Comparison of ENCODE assay signal across 25 cellular contexts in genomic region chr1:76944942-76945341, GRCh38.
DNase-seq lines count a peak whose midpoint lies in the region; ATAC-seq, FAIRE-seq and TF ChIP-seq lines count a peak whose summit lies in the region.
"Had no signal": no experiment of that assay in that cellular context is flagged by ENCODE, and none has a peak within 500 bp of the region (broad histone marks: within the 10 kb centered on the region; RNA-seq: fewer than 3 reads in every experiment).

No MANE protein-coding gene starts in this region.

- H3K9me3 ChIP-seq in astrocyte (ENCODE audit: insufficient read depth, low read depth, low read length) (no peaks in the 10 kb centered on the region), mesenchymal stem cell (ENCODE audit: control insufficient read depth, low read length) (no peaks in the 10 kb centered on the region)
- H3K9me3 ChIP-seq: colonic mucosa, right lobe of liver, uterus had no signal

- no peak overlapping the region for H3K27ac ChIP-seq in astrocyte (ENCODE audit: low read depth, low read length)
- no peak overlapping the region for H3K27ac ChIP-seq in mesenchymal stem cell (ENCODE audit: low read length, poor library complexity, severe bottlenecking)
- H3K27ac ChIP-seq: brain microvascular endothelial cell, colonic mucosa, right lobe of liver, RWPE1, uterus had no signal

- H2AFZ ChIP-seq in astrocyte (ENCODE audit: low read depth, low read length), result no peak overlapping the region
- H2AFZ ChIP-seq in mesenchymal stem cell (ENCODE audit: low read depth, low read length), result no peak overlapping the region

- 64% methylated on average over 1 of the region's 2 CpGs for WGBS in mesenchymal stem cell

- no peaks in the 10 kb centered on the region for H4K20me1 ChIP-seq in astrocyte (ENCODE audit: insufficient read depth, low read length)

- H4K8ac ChIP-seq in mesenchymal stem cell (ENCODE audit: low read length), result no peak overlapping the region

- H3K4me1 ChIP-seq in astrocyte (ENCODE audit: insufficient read depth, low read length) (peaks cover 2% of the 10 kb centered on the region), mesenchymal stem cell (ENCODE audit: control insufficient read depth, insufficient read depth, low read depth, low read length) (no peaks in the 10 kb centered on the region)
- H3K4me1 ChIP-seq: colonic mucosa, right lobe of liver, uterus had no signal

- no peak overlapping the region for H3K4me3 Mint-ChIP-seq in astrocyte (ENCODE audit: unreplicated experiment)
- H3K4me3 Mint-ChIP-seq: activated naive CD8-positive, alpha-beta T cell treated with anti-CD3 and anti-CD28 coated beads for 36 hours; activated T-helper 1 cell treated with anti-CD3 and anti-CD28 coated beads, Interleukin-12 subunit alpha, Interleukin-12 subunit beta, Interleukin-2, Interleukin-4 antibody, amounts not matched to agents 30 ng/mL and 10 ng/mL and 1 ng/mL, durations not matched to agents 14 hours and 24 hours and 36 hours; naive B cell had no signal

- H3K79me2 ChIP-seq in astrocyte (ENCODE audit: insufficient read depth, low read length), result no peaks in the 10 kb centered on the region

- H2BK120ac ChIP-seq in mesenchymal stem cell (ENCODE audit: low read depth, low read length), result no peak overlapping the region

- no peak overlapping the region for H3K9ac ChIP-seq in astrocyte (ENCODE audit: low read length)
- peak overlapping the region; percentile 19 for H3K9ac ChIP-seq in mesenchymal stem cell (ENCODE audit: low read length)

- H3K27me3 ChIP-seq in astrocyte (ENCODE audit: insufficient read depth, low read length) (no peaks in the 10 kb centered on the region), mesenchymal stem cell (ENCODE audit: control insufficient read depth in 1 of 2, insufficient read depth in 1 of 2, low read length in 2 of 2) (no peaks in the 10 kb centered on the region)
- H3K27me3 ChIP-seq: brain microvascular endothelial cell, colonic mucosa, right lobe of liver, uterus had no signal

- no peaks in the 10 kb centered on the region for H3K36me3 Mint-ChIP-seq in astrocyte (ENCODE audit: low read depth, unreplicated experiment)
- H3K36me3 Mint-ChIP-seq: activated naive CD8-positive, alpha-beta T cell treated with anti-CD3 and anti-CD28 coated beads for 36 hours; naive B cell had no signal

- no peak overlapping the region for H3K4ac ChIP-seq in mesenchymal stem cell (ENCODE audit: low read depth in 1 of 2, low read length in 2 of 2)

- H3K4me2 ChIP-seq in astrocyte (ENCODE audit: low read length) (peak overlapping the region; percentile 2), mesenchymal stem cell (ENCODE audit: low read length, poor library complexity, severe bottlenecking) (no peak overlapping the region)

- no peak overlapping the region for H3K14ac ChIP-seq in mesenchymal stem cell (ENCODE audit: low read length in 2 of 2)

- H3K36me3 ChIP-seq in astrocyte (ENCODE audit: insufficient read depth, low read length), result no peaks in the 10 kb centered on the region
- no peaks in the 10 kb centered on the region for H3K36me3 ChIP-seq in mesenchymal stem cell (ENCODE audit: control insufficient read depth in 1 of 2, insufficient read depth in 2 of 2, low read depth in 1 of 2, low read length in 2 of 2)
- H3K36me3 ChIP-seq: brain microvascular endothelial cell, colonic mucosa, right lobe of liver, uterus had no signal

- no peak for FAIRE-seq in astrocyte (lab: Jason Lieb, UNC)
- FAIRE-seq: endometrium, GM19239 had no signal

- peaks cover 11% of the 10 kb centered on the region for H3K4me1 Mint-ChIP-seq in astrocyte (ENCODE audit: low read depth, unreplicated experiment)
- H3K4me1 Mint-ChIP-seq: activated naive CD8-positive, alpha-beta T cell treated with anti-CD3 and anti-CD28 coated beads for 36 hours; naive B cell had no signal

- no peak overlapping the region for H2BK12ac ChIP-seq in mesenchymal stem cell (ENCODE audit: low read length in 2 of 2)

- H2BK15ac ChIP-seq in mesenchymal stem cell (ENCODE audit: low read depth, poor library complexity, severe bottlenecking), result no peak overlapping the region

- H3K79me1 ChIP-seq in mesenchymal stem cell (replicated peaks; ENCODE audit: low read length, poor library complexity, severe bottlenecking), result no peaks in the 10 kb centered on the region

- no peak overlapping the region for H3K23ac ChIP-seq in mesenchymal stem cell (ENCODE audit: low read length in 2 of 2)

- H2AK5ac ChIP-seq in mesenchymal stem cell (ENCODE audit: low read length, severe bottlenecking), result no peak overlapping the region

- H2BK5ac ChIP-seq in mesenchymal stem cell (ENCODE audit: low read depth, low read length, poor library complexity, severe bottlenecking), result no peak overlapping the region

- TF ChIP-seq CTCF in astrocyte (IDR thresholded peaks at IDR 0.05; ENCODE audit: insufficient read depth, low read depth, low read length), result no peak

- no peak for ATAC-seq in HG03175 (IDR thresholded peaks at IDR 0.05; ENCODE audit: unreplicated experiment)
- ATAC-seq in GM21723 (IDR thresholded peaks at IDR 0.05; ENCODE audit: unreplicated experiment), result no peak
- ATAC-seq: activated CD4-positive, CD25-positive, alpha-beta regulatory T cell treated with anti-CD3 and anti-CD28 coated beads, Interleukin-2, amount 50 U/mL, for 24 hours; right lobe of liver had no signal

- H3K4me3 ChIP-seq in astrocyte (ENCODE audit: insufficient read depth, low read depth, low read length) (no peak overlapping the region), mesenchymal stem cell (ENCODE audit: insufficient read depth in 1 of 2, low read depth in 1 of 2, low read length in 2 of 2) (no peak overlapping the region)
- H3K4me3 ChIP-seq: colonic mucosa, right lobe of liver, uterus had no signal

- H3K27ac Mint-ChIP-seq in astrocyte (ENCODE audit: unreplicated experiment), result peak overlapping the region; percentile 8
- H3K27ac Mint-ChIP-seq: activated naive CD8-positive, alpha-beta T cell treated with anti-CD3 and anti-CD28 coated beads for 36 hours; activated T-helper 1 cell treated with anti-CD3 and anti-CD28 coated beads, Interleukin-12 subunit alpha, Interleukin-12 subunit beta, Interleukin-2, Interleukin-4 antibody, amounts not matched to agents 30 ng/mL and 10 ng/mL and 1 ng/mL, durations not matched to agents 14 hours and 24 hours and 36 hours; naive B cell had no signal

- DNase-seq in COLO668 (lab: John Stamatoyannopoulos, UW; ENCODE audit: unreplicated experiment) (peak; percentile 29), H4 (ENCODE audit: low spot score) (peak; percentile 25), astrocyte (ENCODE audit: low read depth) (peak; percentile 53), mesenchymal stem cell (no peak), dermis blood vessel endothelial cell (no peak), middle frontal gyrus (ENCODE audit: extremely low spot score, low spot score) (no peak)
- DNase-seq: activated naive CD8-positive, alpha-beta T cell treated with anti-CD3 and anti-CD28 coated beads for 36 hours; brain microvascular endothelial cell; colonic mucosa; head of caudate nucleus; KBM-7; MV-4-11; naive B cell; NCI-H187 treated with DMSO at 0.1 percent for 48 hours; NCI-H510A treated with DMSO at 0.1 percent for 48 hours; right lobe of liver; substantia nigra; uterus had no signal

- peaks cover 1% of the 10 kb centered on the region for H3K9me3 Mint-ChIP-seq in astrocyte (ENCODE audit: unreplicated experiment)
- H3K9me3 Mint-ChIP-seq: activated naive CD8-positive, alpha-beta T cell treated with anti-CD3 and anti-CD28 coated beads for 36 hours; activated T-helper 1 cell treated with anti-CD3 and anti-CD28 coated beads, Interleukin-12 subunit alpha, Interleukin-12 subunit beta, Interleukin-2, Interleukin-4 antibody, amounts not matched to agents 30 ng/mL and 10 ng/mL and 1 ng/mL, durations not matched to agents 14 hours and 24 hours and 36 hours; naive B cell had no signal

- no peak overlapping the region for H4K91ac ChIP-seq in mesenchymal stem cell (ENCODE audit: low read length)

- H3K27me3 Mint-ChIP-seq in astrocyte (ENCODE audit: low read depth, unreplicated experiment), result peaks cover 10% of the 10 kb centered on the region
- H3K27me3 Mint-ChIP-seq: naive B cell had no signal

- H3K18ac ChIP-seq in mesenchymal stem cell (ENCODE audit: low read depth in 1 of 2, low read length in 2 of 2), result no peak overlapping the region

Comparison
In these comparisons a context has a peak if more than half of its experiments do, and no peak if none do; other contexts are left out.
1. DNase-seq: peak in COLO668 (single experiment), H4 (single experiment) and astrocyte (single experiment); none in mesenchymal stem cell (single experiment), dermis blood vessel endothelial cell (single experiment) and middle frontal gyrus (single experiment).